Comparison of ENCODE assay signal across 24 cellular contexts in genomic region chr18:40121001-40121400, GRCh38.
"Had no signal": no experiment of that assay in that cellular context is flagged by ENCODE, and none has a peak within 500 bp of the region (broad histone marks: within the 10 kb centered on the region; RNA-seq: fewer than 3 reads in every experiment).

No MANE protein-coding gene starts in this region.

- H3K36me3 ChIP-seq: brain microvascular endothelial cell had no signal

- DNase-seq: activated CD4-positive, alpha-beta memory T cell treated with anti-CD3 and anti-CD28 coated beads for 36 hours; activated CD4-positive, alpha-beta T cell treated with anti-CD3 and anti-CD28 coated beads, Interleukin-2, amount 10 ng/mL, durations not matched to agents 7 days and 5 days; activated CD4-positive, CD25-positive, alpha-beta regulatory T cell; activated gamma-delta T cell; activated naive CD4-positive, alpha-beta T cell treated with anti-CD3 and anti-CD28 coated beads for 36 hours; activated naive CD8-positive, alpha-beta T cell treated with anti-CD3 and anti-CD28 coated beads for 36 hours; activated T-cell treated with anti-CD3 and anti-CD28 coated beads for 4 hours; activated T-cell treated with anti-CD3 and anti-CD28 coated beads, Interleukin-2, amount 50 U/mL, for 48 hours; brain microvascular endothelial cell; cerebellar nuclear complex; MM.1S; NCI-H1694; NCI-H2029; NCI-H2107; NCI-H345; NCI-H510A treated with DMSO at 0.1 percent for 48 hours; NCI-H69; PC-3; SIG-M5; T-cell; T-helper 2 cell; T1000 had no signal

- H3K4me1 Mint-ChIP-seq: activated CD4-positive, alpha-beta T cell treated with anti-CD3 and anti-CD28 coated beads, Interleukin-2, amount 10 ng/mL, durations not matched to agents 7 days and 5 days; activated naive CD8-positive, alpha-beta T cell treated with anti-CD3 and anti-CD28 coated beads for 36 hours; activated T-helper 17 cell treated with anti-CD3 and anti-CD28 coated beads, Interleukin-2, amount 50 U/mL, for 72 hours; T-cell had no signal

- H3K36me3 Mint-ChIP-seq: activated naive CD8-positive, alpha-beta T cell treated with anti-CD3 and anti-CD28 coated beads for 36 hours; T-cell had no signal

- H3K27ac Mint-ChIP-seq: activated CD4-positive, alpha-beta memory T cell treated with anti-CD3 and anti-CD28 coated beads for 36 hours; activated CD4-positive, alpha-beta T cell treated with anti-CD3 and anti-CD28 coated beads, Interleukin-2, amount 10 ng/mL, durations not matched to agents 7 days and 5 days; activated naive CD4-positive, alpha-beta T cell treated with anti-CD3 and anti-CD28 coated beads for 36 hours; activated naive CD8-positive, alpha-beta T cell treated with anti-CD3 and anti-CD28 coated beads for 36 hours; activated T-helper 17 cell treated with anti-CD3 and anti-CD28 coated beads, Interleukin-2, amount 50 U/mL, for 72 hours; T-cell had no signal

- ATAC-seq: activated T-helper 17 cell treated with anti-CD3 and anti-CD28 coated beads, Interleukin-2, amount 50 U/mL, for 72 hours; PC-3; T-cell had no signal

- H3K4me3 Mint-ChIP-seq: activated CD4-positive, alpha-beta memory T cell treated with anti-CD3 and anti-CD28 coated beads for 36 hours; activated CD4-positive, alpha-beta T cell treated with anti-CD3 and anti-CD28 coated beads, Interleukin-2, amount 10 ng/mL, durations not matched to agents 7 days and 5 days; activated naive CD4-positive, alpha-beta T cell treated with anti-CD3 and anti-CD28 coated beads for 36 hours; activated naive CD8-positive, alpha-beta T cell treated with anti-CD3 and anti-CD28 coated beads for 36 hours; activated T-helper 17 cell treated with anti-CD3 and anti-CD28 coated beads, Interleukin-2, amount 50 U/mL, for 72 hours; T-cell had no signal

- H3K27me3 ChIP-seq: brain microvascular endothelial cell had no signal

- H3K27ac ChIP-seq: brain microvascular endothelial cell, VCaP had no signal

- H3K27me3 Mint-ChIP-seq: activated CD4-positive, alpha-beta memory T cell treated with anti-CD3 and anti-CD28 coated beads for 36 hours; activated CD4-positive, alpha-beta T cell treated with anti-CD3 and anti-CD28 coated beads, Interleukin-2, amount 10 ng/mL, durations not matched to agents 7 days and 5 days; activated naive CD8-positive, alpha-beta T cell treated with anti-CD3 and anti-CD28 coated beads for 36 hours; activated T-helper 17 cell treated with anti-CD3 and anti-CD28 coated beads, Interleukin-2, amount 50 U/mL, for 72 hours; T-cell had no signal
